ENCODE assay signal across 7 cellular contexts in genomic region chr5:140557136-140557805, GRCh38.
A peak's percentile ranks its signal among the peaks of the same experiment; 100 is the strongest.
DNase-seq lines count a peak whose midpoint lies in the region; ATAC-seq and TF ChIP-seq lines count a peak whose summit lies in the region.

TSS of gene SRA1 (minus strand) at chr5:140557473. CDS start at chr5:140557452, 21 bp downstream.

- peak; percentile 46 for DNase-seq in NCI-H187 treated with DMSO at 0.1 percent for 48 hours (lab: John Stamatoyannopoulos, UW)
- peak; percentile 74 for DNase-seq in T-helper 9 cell
- DNase-seq in astrocyte of the hippocampus (ENCODE audit: low read depth, low spot score): peak; percentile 97
- DNase-seq in hippocampal formation (lab: John Stamatoyannopoulos, UW): peak; percentile 83 to 92
- peak; percentile 54 for DNase-seq in retinal pigment epithelial cell (ENCODE audit: low read depth)

- peak within 1 kb of the TSS; percentile 81 for H3K4me3 ChIP-seq in retinal pigment epithelial cell (ENCODE audit: low read length)

- no peak for TF ChIP-seq CTCF in retinal pigment epithelial cell (conservative IDR thresholded peaks at IDR 0.05; ENCODE audit: low read depth, low read length)

- peak; percentile 79 for ATAC-seq in GM18508 (IDR thresholded peaks at IDR 0.05; ENCODE audit: insufficient read depth, unreplicated experiment)
- peak; percentile 94 for ATAC-seq in HG02970 (IDR thresholded peaks at IDR 0.05; ENCODE audit: low FRiP score, unreplicated experiment)

Comparison
In these comparisons a context has a peak if more than half of its experiments do, and no peak if none do; other contexts are left out.
1. Peak in every context shown above with its lines: DNase-seq, ATAC-seq and H3K4me3 ChIP-seq.
2. DNase-seq: peak in every context shown above with its lines; median percentile 97 in astrocyte of the hippocampus; 88 in hippocampal formation; 74 in T-helper 9 cell; 54 in retinal pigment epithelial cell; 46 in NCI-H187 treated with DMSO at 0.1 percent for 48 hours.